ENCODE assay signal across 36 cellular contexts in genomic region chrX:154658187-154658586, GRCh38. TPM values are rescaled to one million over a fixed set of nuclear protein-coding genes. Genes with fewer than 3 reads are reported as not detected.
"Had no signal": no experiment of that assay in that cellular context is flagged by ENCODE, and none has a peak within 500 bp of the region (broad histone marks: within the 10 kb centered on the region; RNA-seq: fewer than 3 reads in every experiment).

No MANE protein-coding gene starts in this region.

- H3K27ac Mint-ChIP-seq: activated B cell treated with CpG ODN at 0.5 μM for 24 hours; activated CD4-positive, alpha-beta memory T cell treated with anti-CD3 and anti-CD28 coated beads, Interleukin-2, amount 10 ng/mL, durations not matched to agents 7 days and 5 days; activated CD4-positive, alpha-beta T cell treated with anti-CD3 and anti-CD28 coated beads, Interleukin-2, amount 10 ng/mL, durations not matched to agents 7 days and 5 days; activated CD8-positive, alpha-beta memory T cell treated with anti-CD3 and anti-CD28 coated beads, Interleukin-2, amount 10 ng/mL, durations not matched to agents 7 days and 5 days; activated CD8-positive, alpha-beta T cell treated with anti-CD3 and anti-CD28 coated beads, Interleukin-2, amount 10 ng/mL, durations not matched to agents 7 days and 5 days; activated naive CD4-positive, alpha-beta T cell treated with anti-CD3 and anti-CD28 coated beads, Interleukin-2, amount 10 ng/mL, durations not matched to agents 7 days and 5 days; activated naive CD4-positive, alpha-beta T cell treated with anti-CD3 and anti-CD28 coated beads, Interleukin-2, amount 50 U/mL, for 24 hours; activated naive CD8-positive, alpha-beta T cell; activated naive CD8-positive, alpha-beta T cell treated with anti-CD3 and anti-CD28 coated beads, Interleukin-2, amount 10 ng/mL, durations not matched to agents 7 days and 5 days; activated naive CD8-positive, alpha-beta T cell treated with anti-CD3 and anti-CD28 coated beads, Interleukin-2, amount 50 U/mL, for 24 hours; activated T-cell treated with anti-CD3 and anti-CD28 coated beads, Interleukin-2, amount 50 U/mL, for 24 hours; activated T-helper 2 cell treated with anti-CD3 and anti-CD28 coated beads, Interferon-gamma antibody, Interleukin-2, Interleukin-4, amounts not matched to agents 10 μg/mL and 5 μg/mL and 100 μg/mL, durations not matched to agents 14 hours and 24 hours and 36 hours; T-helper 1 cell treated with Interleukin-12 subunit alpha and Interleukin-12 subunit beta and Interleukin-4 antibody, amounts not matched to agents 30 μg/mL and 1 μg/mL, for 36 hours; T-helper 2 cell treated with Interferon-gamma antibody and Interleukin-4, amounts not matched to agents 5 μg/mL and 100 μg/mL, for 36 hours had no signal

- H3K27me3 ChIP-seq: body of pancreas, brain microvascular endothelial cell had no signal

- H3K27ac ChIP-seq: body of pancreas, brain microvascular endothelial cell, breast epithelium, VCaP had no signal

- DNase-seq: activated B cell treated with CpG ODN at 0.5 μM for 24 hours; activated CD4-positive, alpha-beta memory T cell treated with anti-CD3 and anti-CD28 coated beads, Interleukin-2, amount 10 ng/mL, durations not matched to agents 7 days and 5 days; activated CD4-positive, alpha-beta T cell treated with anti-CD3 and anti-CD28 coated beads for 4 hours; activated CD4-positive, alpha-beta T cell treated with anti-CD3 and anti-CD28 coated beads, Interleukin-2, amount 10 ng/mL, durations not matched to agents 7 days and 5 days; activated CD4-positive, alpha-beta T cell treated with anti-CD3 and anti-CD28 coated beads, Interleukin-2, amount 50 U/mL, for 48 hours; activated CD4-positive, CD25-positive, alpha-beta regulatory T cell treated with anti-CD3 and anti-CD28 coated beads, Interleukin-2, amount 50 U/mL, for 72 hours; activated CD8-positive, alpha-beta memory T cell treated with anti-CD3 and anti-CD28 coated beads for 24 hours; activated CD8-positive, alpha-beta memory T cell treated with anti-CD3 and anti-CD28 coated beads, Interleukin-2, amount 10 ng/mL, durations not matched to agents 7 days and 5 days; activated CD8-positive, alpha-beta memory T cell treated with anti-CD3 and anti-CD28 coated beads, Interleukin-2, amount 50 U/mL, for 48 hours; activated CD8-positive, alpha-beta T cell treated with anti-CD3 and anti-CD28 coated beads, Interleukin-2, amount 10 ng/mL, durations not matched to agents 7 days and 5 days; activated effector memory CD4-positive, alpha-beta T cell treated with Interleukin-2 at 50 U/mL for 16 hours; activated gamma-delta T cell; activated naive CD4-positive, alpha-beta T cell treated with anti-CD3 and anti-CD28 coated beads, Interleukin-2, amount 10 ng/mL, durations not matched to agents 7 days and 5 days; activated naive CD4-positive, alpha-beta T cell treated with Interleukin-2 at 50 U/mL for 16 hours; activated naive CD8-positive, alpha-beta T cell treated with anti-CD3 and anti-CD28 coated beads, Interleukin-2, amount 10 ng/mL, durations not matched to agents 7 days and 5 days; activated naive CD8-positive, alpha-beta T cell treated with anti-CD3 and anti-CD28 coated beads, Interleukin-2, amount 50 U/mL, for 24 hours; activated T-cell treated with anti-CD3 and anti-CD28 coated beads, Interleukin-2, amount 50 U/mL, for 24 hours; activated T-cell treated with anti-CD3 and anti-CD28 coated beads, Interleukin-2, amount 50 U/mL, for 48 hours; amygdala; anterior cingulate cortex; body of pancreas; brain microvascular endothelial cell; central memory CD4-positive, alpha-beta T cell; T-helper 1 cell; T-helper 2 cell; T-helper 9 cell had no signal

- H3K4me1 Mint-ChIP-seq: activated naive CD4-positive, alpha-beta T cell treated with anti-CD3 and anti-CD28 coated beads, Interleukin-2, amount 50 U/mL, for 24 hours; activated naive CD8-positive, alpha-beta T cell treated with anti-CD3 and anti-CD28 coated beads, Interleukin-2, amount 10 ng/mL, durations not matched to agents 7 days and 5 days had no signal

- H3K36me3 Mint-ChIP-seq: activated naive CD4-positive, alpha-beta T cell treated with anti-CD3 and anti-CD28 coated beads, Interleukin-2, amount 10 ng/mL, durations not matched to agents 7 days and 5 days; activated naive CD4-positive, alpha-beta T cell treated with anti-CD3 and anti-CD28 coated beads, Interleukin-2, amount 50 U/mL, for 24 hours; activated naive CD8-positive, alpha-beta T cell; activated naive CD8-positive, alpha-beta T cell treated with anti-CD3 and anti-CD28 coated beads, Interleukin-2, amount 10 ng/mL, durations not matched to agents 7 days and 5 days had no signal

- H3K4me1 ChIP-seq: body of pancreas, breast epithelium had no signal

- H3K9me3 ChIP-seq: body of pancreas had no signal

- H3K9me3 Mint-ChIP-seq: activated B cell treated with CpG ODN at 0.5 μM for 24 hours; activated naive CD4-positive, alpha-beta T cell treated with anti-CD3 and anti-CD28 coated beads, Interleukin-2, amount 50 U/mL, for 24 hours; activated naive CD8-positive, alpha-beta T cell treated with anti-CD3 and anti-CD28 coated beads, Interleukin-2, amount 50 U/mL, for 24 hours; activated T-cell treated with anti-CD3 and anti-CD28 coated beads, Interleukin-2, amount 50 U/mL, for 24 hours had no signal

- H3K4me3 ChIP-seq: body of pancreas, breast epithelium had no signal

- H3K4me3 Mint-ChIP-seq: activated B cell treated with CpG ODN at 0.5 μM for 24 hours; activated CD4-positive, alpha-beta memory T cell treated with anti-CD3 and anti-CD28 coated beads, Interleukin-2, amount 10 ng/mL, durations not matched to agents 7 days and 5 days; activated CD4-positive, alpha-beta T cell treated with anti-CD3 and anti-CD28 coated beads, Interleukin-2, amount 10 ng/mL, durations not matched to agents 7 days and 5 days; activated CD8-positive, alpha-beta memory T cell treated with anti-CD3 and anti-CD28 coated beads, Interleukin-2, amount 10 ng/mL, durations not matched to agents 7 days and 5 days; activated CD8-positive, alpha-beta T cell treated with anti-CD3 and anti-CD28 coated beads, Interleukin-2, amount 10 ng/mL, durations not matched to agents 7 days and 5 days; activated naive CD4-positive, alpha-beta T cell treated with anti-CD3 and anti-CD28 coated beads, Interleukin-2, amount 10 ng/mL, durations not matched to agents 7 days and 5 days; activated naive CD4-positive, alpha-beta T cell treated with anti-CD3 and anti-CD28 coated beads, Interleukin-2, amount 50 U/mL, for 24 hours; activated naive CD8-positive, alpha-beta T cell; activated naive CD8-positive, alpha-beta T cell treated with anti-CD3 and anti-CD28 coated beads, Interleukin-2, amount 10 ng/mL, durations not matched to agents 7 days and 5 days; activated naive CD8-positive, alpha-beta T cell treated with anti-CD3 and anti-CD28 coated beads, Interleukin-2, amount 50 U/mL, for 24 hours; activated T-cell treated with anti-CD3 and anti-CD28 coated beads, Interleukin-2, amount 50 U/mL, for 24 hours; T-helper 1 cell treated with Interleukin-12 subunit alpha and Interleukin-12 subunit beta and Interleukin-4 antibody, amounts not matched to agents 30 μg/mL and 1 μg/mL, for 36 hours; T-helper 2 cell treated with Interferon-gamma antibody and Interleukin-4, amounts not matched to agents 5 μg/mL and 100 μg/mL, for 36 hours had no signal

- H3K36me3 ChIP-seq: brain microvascular endothelial cell, breast epithelium had no signal

- H3K27me3 Mint-ChIP-seq: activated B cell treated with CpG ODN at 0.5 μM for 24 hours; activated CD4-positive, alpha-beta memory T cell treated with anti-CD3 and anti-CD28 coated beads, Interleukin-2, amount 10 ng/mL, durations not matched to agents 7 days and 5 days; activated CD4-positive, alpha-beta T cell treated with anti-CD3 and anti-CD28 coated beads, Interleukin-2, amount 10 ng/mL, durations not matched to agents 7 days and 5 days; activated CD8-positive, alpha-beta memory T cell treated with anti-CD3 and anti-CD28 coated beads, Interleukin-2, amount 10 ng/mL, durations not matched to agents 7 days and 5 days; activated naive CD4-positive, alpha-beta T cell treated with anti-CD3 and anti-CD28 coated beads, Interleukin-2, amount 10 ng/mL, durations not matched to agents 7 days and 5 days; activated naive CD4-positive, alpha-beta T cell treated with anti-CD3 and anti-CD28 coated beads, Interleukin-2, amount 50 U/mL, for 24 hours; activated naive CD8-positive, alpha-beta T cell; activated naive CD8-positive, alpha-beta T cell treated with anti-CD3 and anti-CD28 coated beads, Interleukin-2, amount 10 ng/mL, durations not matched to agents 7 days and 5 days; activated naive CD8-positive, alpha-beta T cell treated with anti-CD3 and anti-CD28 coated beads, Interleukin-2, amount 50 U/mL, for 24 hours; activated T-cell treated with anti-CD3 and anti-CD28 coated beads, Interleukin-2, amount 50 U/mL, for 24 hours had no signal

RNA-seq across cellular contexts. Expression of gene CTAG2, which starts 4.8 kb away (rescaled TPM):
- total RNA-seq: activated B cell treated with CpG ODN at 0.5 μM for 24 hours; activated CD4-positive, alpha-beta memory T cell treated with anti-CD3 and anti-CD28 coated beads, Interleukin-2, amount 10 ng/mL, durations not matched to agents 7 days and 5 days; activated CD4-positive, alpha-beta T cell treated with anti-CD3 and anti-CD28 coated beads, Interleukin-2, amount 10 ng/mL, durations not matched to agents 7 days and 5 days; activated CD8-positive, alpha-beta T cell treated with anti-CD3 and anti-CD28 coated beads, Interleukin-2, amount 10 ng/mL, durations not matched to agents 7 days and 5 days; activated T-helper 2 cell treated with anti-CD3 and anti-CD28 coated beads, Interferon-gamma antibody, Interleukin-2, Interleukin-4, amounts not matched to agents 10 μg/mL and 5 μg/mL and 100 μg/mL, durations not matched to agents 14 hours and 24 hours and 36 hours; astrocyte; body of pancreas; breast epithelium; cardiac septum; cerebellum had no signal

RNA-seq across cellular contexts. Expression of gene CTAG1B, which starts 39.1 kb away (rescaled TPM):
- total RNA-seq: activated B cell treated with CpG ODN at 0.5 μM for 24 hours; activated CD4-positive, alpha-beta memory T cell treated with anti-CD3 and anti-CD28 coated beads, Interleukin-2, amount 10 ng/mL, durations not matched to agents 7 days and 5 days; activated CD4-positive, alpha-beta T cell treated with anti-CD3 and anti-CD28 coated beads, Interleukin-2, amount 10 ng/mL, durations not matched to agents 7 days and 5 days; activated CD8-positive, alpha-beta memory T cell treated with anti-CD3 and anti-CD28 coated beads, Interleukin-2, amount 10 ng/mL, durations not matched to agents 7 days and 5 days; activated CD8-positive, alpha-beta T cell treated with anti-CD3 and anti-CD28 coated beads, Interleukin-2, amount 10 ng/mL, durations not matched to agents 7 days and 5 days; activated naive CD8-positive, alpha-beta T cell treated with anti-CD3 and anti-CD28 coated beads, Interleukin-2, amount 10 ng/mL, durations not matched to agents 7 days and 5 days; activated T-helper 2 cell treated with anti-CD3 and anti-CD28 coated beads, Interferon-gamma antibody, Interleukin-2, Interleukin-4, amounts not matched to agents 10 μg/mL and 5 μg/mL and 100 μg/mL, durations not matched to agents 14 hours and 24 hours and 36 hours; astrocyte; body of pancreas; cardiac septum; cerebellum had no signal
